In the genomic region with DNA sequence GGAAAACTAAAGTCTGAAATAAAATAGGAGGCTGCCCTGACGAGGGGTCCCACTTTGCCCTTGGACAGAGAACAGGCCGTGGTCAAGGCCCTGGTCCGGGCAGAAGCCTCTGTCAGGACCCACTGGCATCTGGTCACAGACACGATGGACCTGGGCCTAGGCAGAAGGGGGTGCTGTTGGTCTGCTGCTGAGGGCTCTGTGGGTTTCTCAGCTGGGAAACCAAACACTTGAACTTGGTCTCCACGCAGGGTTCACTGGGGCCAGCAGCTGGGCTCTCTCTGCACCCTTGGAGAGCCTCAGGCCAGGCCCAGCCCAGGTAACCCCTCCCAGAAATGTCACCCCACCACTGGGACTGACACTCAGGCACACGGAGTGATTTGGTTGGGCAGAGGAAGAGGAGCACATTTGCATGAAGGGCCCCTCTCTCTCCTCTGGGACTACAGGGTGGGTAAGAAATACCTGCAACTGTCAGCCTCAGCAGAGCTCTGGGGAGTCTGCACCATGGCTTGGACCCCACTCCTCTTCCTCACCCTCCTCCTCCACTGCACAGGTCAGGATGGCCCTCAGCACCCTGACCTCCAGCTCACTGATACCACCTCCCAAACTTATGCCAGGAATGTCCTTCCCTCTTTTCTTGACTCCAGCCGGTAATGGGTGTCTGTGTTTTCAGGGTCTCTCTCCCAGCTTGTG, we compare ENCODE assay signal across 10 cellular contexts. TPM values are rescaled to one million over a fixed set of nuclear protein-coding genes. Genes with fewer than 3 reads are reported as not detected.
DNase-seq lines count a peak whose midpoint lies in the region; ATAC-seq, FAIRE-seq and TF ChIP-seq lines count a peak whose summit lies in the region.
"Had no signal": no experiment of that assay in that cellular context is flagged by ENCODE, and none has a peak within 500 bp of the region (broad histone marks: within the 10 kb centered on the region; RNA-seq: fewer than 3 reads in every experiment).

No MANE protein-coding gene starts in this region.

- no peak for TF ChIP-seq EP300 in A549 (IDR thresholded peaks at IDR 0.05)

- H3K9me3 Mint-ChIP-seq in activated naive CD4-positive, alpha-beta T cell treated with anti-CD3 and anti-CD28 coated beads, Interleukin-2, amount 10 ng/mL, durations not matched to agents 7 days and 5 days = no peaks in the 10 kb centered on the region
- H3K9me3 Mint-ChIP-seq: central memory CD8-positive, alpha-beta T cell had no signal

- no peaks in the 10 kb centered on the region for H3K9me3 ChIP-seq in A549
- H3K9me3 ChIP-seq: HAP-1 had no signal

- no peak overlapping the region for H3K27ac ChIP-seq in A549

- TF ChIP-seq RAD21 in A549 (conservative IDR thresholded peaks at IDR 0.05 in 1 of 2, IDR thresholded peaks at IDR 0.05 in 1 of 2) = peak; percentile 22 to 45; a peak in 3 of 5 replicates

- CTCF ChIA-PET in A549 (lab: Yijun Ruan, JAX) = interaction anchor here (1.6 kb wide), 1 partner anchor 31 kb away, joined by 8 read pairs; no protein-coding TSS in a partner anchor
- CTCF ChIA-PET in activated naive CD4-positive, alpha-beta T cell treated with anti-CD3 and anti-CD28 coated beads, Interleukin-2, amount 10 ng/mL, durations not matched to agents 7 days and 5 days (lab: Charles Lee) = interaction anchor here (0.6 kb wide), 1 partner anchor 105 kb away, joined by 3 read pairs; no protein-coding TSS in a partner anchor

- TF ChIP-seq CTCF in A549 (IDR thresholded peaks at IDR 0.05) = no peak

- no peaks in the 10 kb centered on the region for H3K36me3 Mint-ChIP-seq in activated naive CD4-positive, alpha-beta T cell treated with anti-CD3 and anti-CD28 coated beads, Interleukin-2, amount 10 ng/mL, durations not matched to agents 7 days and 5 days

- H3K27me3 Mint-ChIP-seq in activated naive CD4-positive, alpha-beta T cell treated with anti-CD3 and anti-CD28 coated beads, Interleukin-2, amount 10 ng/mL, durations not matched to agents 7 days and 5 days = peaks cover 40% of the 10 kb centered on the region

- POLR2A ChIA-PET in A549 (lab: Yijun Ruan, JAX) = no interaction called here

- no peak for FAIRE-seq in A549 (lab: Jason Lieb, UNC)

- no peak overlapping the region for H3K4me3 ChIP-seq in A549
- H3K4me3 ChIP-seq: HAP-1 had no signal

- WGBS in A549 (ENCODE audit: missing lambda C conversion rate) = 30% methylated on average over 5 of the region's 7 CpGs

- H3K4me1 ChIP-seq in A549 = no peaks in the 10 kb centered on the region

- ATAC-seq in A549 = peak; percentile 47 to 68; a peak in 3 of 6 replicates
- peak; percentile 50 for ATAC-seq in GM18858 (IDR thresholded peaks at IDR 0.05; ENCODE audit: unreplicated experiment)
- peak; percentile 45 for ATAC-seq in HG03175 (IDR thresholded peaks at IDR 0.05; ENCODE audit: unreplicated experiment)

- H3K4me1 Mint-ChIP-seq in activated naive CD4-positive, alpha-beta T cell treated with anti-CD3 and anti-CD28 coated beads, Interleukin-2, amount 10 ng/mL, durations not matched to agents 7 days and 5 days = no peaks in the 10 kb centered on the region
- H3K4me1 Mint-ChIP-seq: central memory CD8-positive, alpha-beta T cell had no signal

- TF ChIP-seq POLR2A in A549 (IDR thresholded peaks at IDR 0.05; ENCODE audit: low read length) = no peak

- H3K4me2 ChIP-seq in A549 = no peak overlapping the region

- H3K27ac Mint-ChIP-seq in activated naive CD4-positive, alpha-beta T cell treated with anti-CD3 and anti-CD28 coated beads, Interleukin-2, amount 10 ng/mL, durations not matched to agents 7 days and 5 days = no peak overlapping the region

- H3K4me3 Mint-ChIP-seq in activated naive CD4-positive, alpha-beta T cell treated with anti-CD3 and anti-CD28 coated beads, Interleukin-2, amount 10 ng/mL, durations not matched to agents 7 days and 5 days = no peak overlapping the region
- H3K4me3 Mint-ChIP-seq: central memory CD8-positive, alpha-beta T cell had no signal

- DNase-seq in A549 (ENCODE audit: low read depth in 1 of 2, low spot score in 1 of 2) (peak; percentile 2 to 14), cerebellar cortex (ENCODE audit: low spot score) (peak; percentile 5), retina (peak; percentile 49), occipital lobe (lab: John Stamatoyannopoulos, UW) (no peak), NCI-H2196 treated with DMSO at 0.1 percent for 48 hours (lab: John Stamatoyannopoulos, UW; ENCODE audit: unreplicated experiment) (no peak)
- DNase-seq in activated naive CD4-positive, alpha-beta T cell treated with anti-CD3 and anti-CD28 coated beads, Interleukin-2, amount 10 ng/mL, durations not matched to agents 7 days and 5 days = no peak

TF ChIP-seq in A549, 52 proteins besides CTCF, POLR2A, EP300 and RAD21:
- TF ChIP-seq ESRRA (IDR thresholded peaks at IDR 0.05; ENCODE audit: borderline replicate concordance, low read length) (no peak), FOSL2 (IDR thresholded peaks at IDR 0.05) (no peak), FOSL2 (CRISPR knock-in tag; IDR thresholded peaks at IDR 0.05) (no peak), TFCP2L1 (CRISPR knock-in tag; IDR thresholded peaks at IDR 0.05) (no peak), RNF2 (IDR thresholded peaks at IDR 0.05; ENCODE audit: borderline replicate concordance, low read depth) (no peak), EHF (CRISPR knock-in tag; IDR thresholded peaks at IDR 0.05) (no peak), NPAS2 (CRISPR knock-in tag; IDR thresholded peaks at IDR 0.05; ENCODE audit: borderline replicate concordance) (no peak), E2F6 (IDR thresholded peaks at IDR 0.05; ENCODE audit: borderline replicate concordance, low read depth) (no peak), NFE2L2 (conservative IDR thresholded peaks at IDR 0.05; ENCODE audit: low read length) (no peak)
- TF ChIP-seq, protein P1, sequence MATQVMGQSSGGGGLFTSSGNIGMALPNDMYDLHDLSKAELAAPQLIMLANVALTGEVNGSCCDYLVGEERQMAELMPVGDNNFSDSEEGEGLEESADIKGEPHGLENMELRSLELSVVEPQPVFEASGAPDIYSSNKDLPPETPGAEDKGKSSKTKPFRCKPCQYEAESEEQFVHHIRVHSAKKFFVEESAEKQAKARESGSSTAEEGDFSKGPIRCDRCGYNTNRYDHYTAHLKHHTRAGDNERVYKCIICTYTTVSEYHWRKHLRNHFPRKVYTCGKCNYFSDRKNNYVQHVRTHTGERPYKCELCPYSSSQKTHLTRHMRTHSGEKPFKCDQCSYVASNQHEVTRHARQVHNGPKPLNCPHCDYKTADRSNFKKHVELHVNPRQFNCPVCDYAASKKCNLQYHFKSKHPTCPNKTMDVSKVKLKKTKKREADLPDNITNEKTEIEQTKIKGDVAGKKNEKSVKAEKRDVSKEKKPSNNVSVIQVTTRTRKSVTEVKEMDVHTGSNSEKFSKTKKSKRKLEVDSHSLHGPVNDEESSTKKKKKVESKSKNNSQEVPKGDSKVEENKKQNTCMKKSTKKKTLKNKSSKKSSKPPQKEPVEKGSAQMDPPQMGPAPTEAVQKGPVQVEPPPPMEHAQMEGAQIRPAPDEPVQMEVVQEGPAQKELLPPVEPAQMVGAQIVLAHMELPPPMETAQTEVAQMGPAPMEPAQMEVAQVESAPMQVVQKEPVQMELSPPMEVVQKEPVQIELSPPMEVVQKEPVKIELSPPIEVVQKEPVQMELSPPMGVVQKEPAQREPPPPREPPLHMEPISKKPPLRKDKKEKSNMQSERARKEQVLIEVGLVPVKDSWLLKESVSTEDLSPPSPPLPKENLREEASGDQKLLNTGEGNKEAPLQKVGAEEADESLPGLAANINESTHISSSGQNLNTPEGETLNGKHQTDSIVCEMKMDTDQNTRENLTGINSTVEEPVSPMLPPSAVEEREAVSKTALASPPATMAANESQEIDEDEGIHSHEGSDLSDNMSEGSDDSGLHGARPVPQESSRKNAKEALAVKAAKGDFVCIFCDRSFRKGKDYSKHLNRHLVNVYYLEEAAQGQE (IDR thresholded peaks at IDR 0.05) = no peak

RNA-seq across cellular contexts. Expression of gene TOP3B, which starts 48.1 kb away (rescaled TPM):
- polyA plus RNA-seq in A549 (2011; rRNA removed) (11.5 and 16.7 TPM in 2 replicates), A549 (2017; fragmentation: RNase III; extraction: RNeasy Plus Mini Kit Qiagen cat#74134 plus additional on column Dnase treatment) (19.8 to 22.6 TPM (median 21.0 TPM) in 3 replicates)
- polyA plus RNA-seq in A549 (2012; cell fraction: cytosol; rRNA removed) = 13.2 and 15.4 TPM in 2 replicates
- polyA plus RNA-seq in A549 (2012; cell fraction: nucleus; rRNA removed) = 78.8 and 81.4 TPM in 2 replicates
- 17.9 and 20.0 TPM in 2 replicates for polyA minus RNA-seq in A549 (2011; rRNA and poly(A)+ RNA removed)
- total RNA-seq in occipital lobe = 13.4 TPM

Comparison
In these comparisons a context has a peak if more than half of its experiments do, and no peak if none do; other contexts are left out.
1. DNase-seq: peak in A549 (2 of 2), cerebellar cortex (single experiment) and retina (single experiment); none in occipital lobe (single experiment), NCI-H2196 treated with DMSO at 0.1 percent for 48 hours (single experiment) and activated naive CD4-positive, alpha-beta T cell treated with anti-CD3 and anti-CD28 coated beads, Interleukin-2, amount 10 ng/mL, durations not matched to agents 7 days and 5 days (single experiment).
2. Peak in every context shown above with its lines, with median percentiles within 50 percentile points of each other: ATAC-seq.